Comparison of ENCODE assay signal across 11 cellular contexts in the genomic region with DNA sequence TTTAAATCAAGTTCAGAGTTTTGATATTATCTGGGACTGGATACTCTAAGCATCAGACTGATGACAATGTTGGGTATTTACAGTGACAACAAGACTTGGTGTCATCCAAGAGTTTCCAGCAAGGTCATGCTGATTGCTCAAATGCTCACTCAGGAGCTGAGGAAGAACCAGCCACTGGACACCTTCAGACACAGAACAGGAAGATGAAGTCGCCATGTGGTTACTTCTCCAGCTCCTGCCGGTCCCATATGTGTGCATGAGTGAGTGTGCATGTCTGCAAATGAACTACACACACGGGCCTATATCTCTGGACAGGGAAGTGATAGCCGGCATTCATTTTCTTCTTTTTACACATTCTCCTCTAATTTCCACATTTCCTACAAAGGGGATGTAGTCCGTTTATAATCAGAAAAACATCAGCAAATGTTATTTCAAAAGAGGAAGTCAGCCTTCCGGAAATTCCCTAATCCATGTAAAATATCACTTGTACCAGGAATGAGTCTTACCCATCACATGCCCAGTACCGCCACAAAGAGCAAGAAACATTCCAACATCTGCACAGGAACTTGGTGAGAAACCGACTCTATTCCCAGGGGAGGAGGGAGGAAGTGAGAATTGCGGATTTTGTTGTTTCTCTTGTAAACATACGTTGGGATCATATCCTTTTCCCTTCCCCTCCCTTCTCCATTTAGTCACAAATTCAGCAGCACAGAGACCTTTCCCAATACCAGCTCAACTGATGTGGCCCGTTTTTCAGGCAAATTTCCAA. TPM values are rescaled to one million over a fixed set of nuclear protein-coding genes. Genes with fewer than 3 reads are reported as not detected.
DNase-seq lines count a peak whose midpoint lies in the region; ATAC-seq lines count a peak whose summit lies in the region.
"Had no signal": no experiment of that assay in that cellular context is flagged by ENCODE, and none has a peak within 500 bp of the region (broad histone marks: within the 10 kb centered on the region; RNA-seq: fewer than 3 reads in every experiment).

No MANE protein-coding gene starts in this region.

- in situ Hi-C loops in SK-MEL-5 (cut with HindIII; ENCODE audit: low pct_unique_long_range_greater_than_20kb, low sequenced_read_pairs) = no loop called here

- no peaks in the 10 kb centered on the region for H3K36me3 Mint-ChIP-seq in stimulated activated effector memory CD8-positive, alpha-beta T cell treated with anti-CD3 and anti-CD28 coated beads, Interleukin-12 subunit alpha, Interleukin-12 subunit beta, amount 100 ng/mL, for 72 hours

- peak; percentile 8 for ATAC-seq in stimulated activated effector memory CD8-positive, alpha-beta T cell treated with anti-CD3 and anti-CD28 coated beads, Interleukin-12 subunit alpha, Interleukin-12 subunit beta, amount 100 ng/mL, for 72 hours
- ATAC-seq in HG03095 (IDR thresholded peaks at IDR 0.05; ENCODE audit: unreplicated experiment) = no peak
- ATAC-seq: GM23338 had no signal

- H3K4me3 Mint-ChIP-seq in stimulated activated effector memory CD8-positive, alpha-beta T cell treated with anti-CD3 and anti-CD28 coated beads, Interleukin-12 subunit alpha, Interleukin-12 subunit beta, amount 100 ng/mL, for 72 hours = no peak overlapping the region
- H3K4me3 Mint-ChIP-seq: GM23338 had no signal

- no peaks in the 10 kb centered on the region for H3K4me1 Mint-ChIP-seq in stimulated activated effector memory CD8-positive, alpha-beta T cell treated with anti-CD3 and anti-CD28 coated beads, Interleukin-12 subunit alpha, Interleukin-12 subunit beta, amount 100 ng/mL, for 72 hours

- H3K27ac Mint-ChIP-seq in stimulated activated effector memory CD8-positive, alpha-beta T cell treated with anti-CD3 and anti-CD28 coated beads, Interleukin-12 subunit alpha, Interleukin-12 subunit beta, amount 100 ng/mL, for 72 hours = no peak overlapping the region
- H3K27ac Mint-ChIP-seq: GM23338 had no signal

- DNase-seq in SIG-M5 treated with dmso at 0.1 percent for 504 hours (lab: John Stamatoyannopoulos, UW; ENCODE audit: unreplicated experiment) (peak; percentile 44), SIG-M5 (lab: John Stamatoyannopoulos, UW) (no peak), SK-MEL-5 (ENCODE audit: low read depth, low spot score) (peak; percentile 71), foreskin melanocyte (peak; percentile 50), T-helper 2 cell (no peak), NCI-H345 treated with DMSO at 0.1 percent for 48 hours (lab: John Stamatoyannopoulos, UW; ENCODE audit: unreplicated experiment) (no peak)
- no peak for DNase-seq in stimulated activated effector memory CD8-positive, alpha-beta T cell treated with anti-CD3 and anti-CD28 coated beads, Interleukin-12 subunit alpha, Interleukin-12 subunit beta, amount 100 ng/mL, for 72 hours (ENCODE audit: low spot score in 2 of 2)
- DNase-seq: NCI-H774, retina had no signal

- no peaks in the 10 kb centered on the region for H3K9me3 Mint-ChIP-seq in stimulated activated effector memory CD8-positive, alpha-beta T cell treated with anti-CD3 and anti-CD28 coated beads, Interleukin-12 subunit alpha, Interleukin-12 subunit beta, amount 100 ng/mL, for 72 hours
- H3K9me3 Mint-ChIP-seq: GM23338 had no signal

RNA-seq across cellular contexts. Expression of a gene that starts 10.8 kb away (rescaled TPM):
- total RNA-seq in SK-MEL-5 (2014; rRNA removed; shearing (Covaris generic)) = not detected in 2 replicates
- polyA plus RNA-seq in SK-MEL-5 (2015; cell fraction: cytosol; rRNA removed) = not detected in 2 replicates
- not detected in 2 replicates for polyA plus RNA-seq in SK-MEL-5 (2015; cell fraction: nucleus; rRNA removed)

Comparison
In these comparisons a context has a peak if more than half of its experiments do, and no peak if none do; other contexts are left out.
1. DNase-seq: peak in SIG-M5 treated with dmso at 0.1 percent for 504 hours (single experiment), SK-MEL-5 (single experiment) and foreskin melanocyte (single experiment); none in SIG-M5 (single experiment), stimulated activated effector memory CD8-positive, alpha-beta T cell treated with anti-CD3 and anti-CD28 coated beads, Interleukin-12 subunit alpha, Interleukin-12 subunit beta, amount 100 ng/mL, for 72 hours (0 of 2), T-helper 2 cell (0 of 5) and NCI-H345 treated with DMSO at 0.1 percent for 48 hours (single experiment).